In genomic region chr1:212147581-212148033, GRCh38 we compare ENCODE assay signal across 12 cellular contexts.
A peak's percentile ranks its signal among the peaks of the same experiment; 100 is the strongest.
DNase-seq lines count a peak whose midpoint lies in the region; ATAC-seq and TF ChIP-seq lines count a peak whose summit lies in the region.
"Had no signal": no experiment of that assay in that cellular context is flagged by ENCODE, and none has a peak within 500 bp of the region (broad histone marks: within the 10 kb centered on the region; RNA-seq: fewer than 3 reads in every experiment).

No MANE protein-coding gene starts in this region.

- no peaks in the 10 kb centered on the region for H3K27me3 ChIP-seq in body of pancreas
- H3K27me3 ChIP-seq in CD8-positive, alpha-beta memory T cell (ENCODE audit: insufficient read depth, low read length, poor library complexity, severe bottlenecking) = no peaks in the 10 kb centered on the region

- H3K4me3 ChIP-seq in body of pancreas (no peak overlapping the region), foreskin fibroblast (ENCODE audit: low read depth in 1 of 2, low read length in 2 of 2) (no peak overlapping the region)
- no peak overlapping the region for H3K4me3 ChIP-seq in CD8-positive, alpha-beta memory T cell (ENCODE audit: low read length)

- POLR2A ChIA-PET in CD8-positive, alpha-beta memory T cell (lab: Charles Lee) = no interaction called here

- no peaks in the 10 kb centered on the region for H3K36me3 ChIP-seq in body of pancreas (replicated peaks in 1 of 2; ENCODE audit: insufficient read depth in 1 of 2, low read depth in 2 of 2)
- no peaks in the 10 kb centered on the region for H3K36me3 ChIP-seq in CD8-positive, alpha-beta memory T cell (ENCODE audit: insufficient read depth, low read length)

- intact Hi-C loops in body of pancreas (cut with DNase I) = no loop called here

- no peaks in the 10 kb centered on the region for H3K27me3 Mint-ChIP-seq in nephron (ENCODE audit: low read depth)
- no peaks in the 10 kb centered on the region for H3K27me3 Mint-ChIP-seq in CD8-positive, alpha-beta memory T cell

- peak; percentile 22 for DNase-seq in COR-L47 (lab: John Stamatoyannopoulos, UW)
- peak; percentile 2 for DNase-seq in NCI-H1417 treated with DMSO at 0.1 percent for 48 hours (lab: John Stamatoyannopoulos, UW)
- DNase-seq in body of pancreas = peak; percentile 18 to 54 (median 44)
- no peak for DNase-seq in CD8-positive, alpha-beta memory T cell
- no peak for DNase-seq in foreskin fibroblast
- DNase-seq: amniotic stem cell; NCI-H526; stimulated activated CD4-positive, alpha-beta T cell treated with anti-CD3 and anti-CD28 coated beads, Interleukin-4, amount 100 ng/mL, for 1 hour had no signal

- TF ChIP-seq POLR2A in body of pancreas (IDR thresholded peaks at IDR 0.05) = no peak

- H3K27ac ChIP-seq in body of pancreas = peak overlapping the region in 3 of 4 donors; percentile 1 to 37 (median 20)
- H3K27ac ChIP-seq in CD8-positive, alpha-beta memory T cell (ENCODE audit: low read depth, low read length) = no peak overlapping the region

- H3K4me1 Mint-ChIP-seq in nephron = no peaks in the 10 kb centered on the region
- no peaks in the 10 kb centered on the region for H3K4me1 Mint-ChIP-seq in CD8-positive, alpha-beta memory T cell
- H3K4me1 Mint-ChIP-seq: stimulated activated effector memory CD8-positive, alpha-beta T cell treated with anti-CD3 and anti-CD28 coated beads, Interleukin-12 subunit alpha, Interleukin-12 subunit beta, amount 100 ng/mL, for 72 hours had no signal

- ATAC-seq in body of pancreas (peak; percentile 80), HG03159 (IDR thresholded peaks at IDR 0.05; ENCODE audit: unreplicated experiment) (no peak), HG02973 (IDR thresholded peaks at IDR 0.05; ENCODE audit: unreplicated experiment) (no peak)
- ATAC-seq: stimulated activated effector memory CD8-positive, alpha-beta T cell treated with anti-CD3 and anti-CD28 coated beads, Interleukin-12 subunit alpha, Interleukin-12 subunit beta, amount 100 ng/mL, for 72 hours had no signal

- H3K9me3 ChIP-seq in body of pancreas = no peaks in the 10 kb centered on the region
- H3K9me3 ChIP-seq in CD8-positive, alpha-beta memory T cell (ENCODE audit: low read length) = no peaks in the 10 kb centered on the region

- CTCF ChIA-PET in CD8-positive, alpha-beta memory T cell (lab: Charles Lee) = no interaction called here

- peak overlapping the region in 2 of 3 experiments; percentile 64 to 84 for H3K27ac Mint-ChIP-seq in nephron
- H3K27ac Mint-ChIP-seq in CD8-positive, alpha-beta memory T cell = no peak overlapping the region
- H3K27ac Mint-ChIP-seq: stimulated activated effector memory CD8-positive, alpha-beta T cell treated with anti-CD3 and anti-CD28 coated beads, Interleukin-12 subunit alpha, Interleukin-12 subunit beta, amount 100 ng/mL, for 72 hours had no signal

- 44 to 60% methylated on average over 7 of the region's 7 CpGs for WGBS in body of pancreas, 2 donors

- no peak overlapping the region for H3K4me3 Mint-ChIP-seq in nephron
- no peak overlapping the region for H3K4me3 Mint-ChIP-seq in CD8-positive, alpha-beta memory T cell
- H3K4me3 Mint-ChIP-seq: stimulated activated effector memory CD8-positive, alpha-beta T cell treated with anti-CD3 and anti-CD28 coated beads, Interleukin-12 subunit alpha, Interleukin-12 subunit beta, amount 100 ng/mL, for 72 hours had no signal

- TF ChIP-seq CTCF in body of pancreas (IDR thresholded peaks at IDR 0.05) = no peak
- no peak for TF ChIP-seq CTCF in nephron (IDR thresholded peaks at IDR 0.05; ENCODE audit: unreplicated experiment in 3 of 3)
- TF ChIP-seq CTCF in foreskin fibroblast (IDR thresholded peaks at IDR 0.05; ENCODE audit: low read depth, low read length) = no peak

- H3K4me1 ChIP-seq in body of pancreas = peaks cover 7% of the 10 kb centered on the region
- H3K4me1 ChIP-seq in CD8-positive, alpha-beta memory T cell (ENCODE audit: insufficient read depth, low read length) = no peaks in the 10 kb centered on the region

- H3K36me3 Mint-ChIP-seq in nephron (ENCODE audit: low read depth) = no peaks in the 10 kb centered on the region
- no peaks in the 10 kb centered on the region for H3K36me3 Mint-ChIP-seq in CD8-positive, alpha-beta memory T cell
- H3K36me3 Mint-ChIP-seq: stimulated activated effector memory CD8-positive, alpha-beta T cell treated with anti-CD3 and anti-CD28 coated beads, Interleukin-12 subunit alpha, Interleukin-12 subunit beta, amount 100 ng/mL, for 72 hours had no signal

- no peaks in the 10 kb centered on the region for H3K9me3 Mint-ChIP-seq in nephron
- peaks cover 0 to 1% (median 0%) of the 10 kb centered on the region in 5 donors for H3K9me3 Mint-ChIP-seq in CD8-positive, alpha-beta memory T cell
- H3K9me3 Mint-ChIP-seq: stimulated activated effector memory CD8-positive, alpha-beta T cell treated with anti-CD3 and anti-CD28 coated beads, Interleukin-12 subunit alpha, Interleukin-12 subunit beta, amount 100 ng/mL, for 72 hours had no signal

Comparison
In these comparisons a context has a peak if more than half of its experiments do, and no peak if none do; other contexts are left out.
1. DNase-seq: peak in COR-L47 (single experiment), NCI-H1417 treated with DMSO at 0.1 percent for 48 hours (single experiment) and body of pancreas (4 of 4); none in CD8-positive, alpha-beta memory T cell (0 of 5) and foreskin fibroblast (0 of 2).
2. H3K27ac Mint-ChIP-seq: peak in nephron (2 of 3); none in CD8-positive, alpha-beta memory T cell (0 of 8).